ENCODE assay signal across 14 cellular contexts in the genomic region with DNA sequence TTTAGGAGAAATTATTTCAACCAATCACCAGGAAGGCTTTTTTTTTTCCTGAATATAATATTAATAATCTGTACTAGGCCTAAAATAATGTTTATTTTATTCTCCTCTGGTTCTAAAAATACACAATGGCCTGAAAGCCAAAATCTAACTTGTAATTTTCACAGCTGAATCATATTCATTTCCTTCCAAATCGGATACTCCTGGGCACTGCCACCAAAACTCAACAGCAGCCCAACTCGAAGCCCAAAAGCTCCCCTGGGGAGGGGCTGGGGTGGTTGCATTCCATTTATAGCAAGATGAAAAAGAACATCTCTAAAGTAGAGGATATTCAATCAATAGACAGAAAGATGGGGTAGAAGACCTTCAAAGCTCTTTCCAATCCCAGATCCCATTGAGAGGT.
DNase-seq lines count a peak whose midpoint lies in the region; ATAC-seq and TF ChIP-seq lines count a peak whose summit lies in the region.
"Had no signal": no experiment of that assay in that cellular context is flagged by ENCODE, and none has a peak within 500 bp of the region (broad histone marks: within the 10 kb centered on the region; RNA-seq: fewer than 3 reads in every experiment).

No MANE protein-coding gene starts in this region.

- H3K9me3 Mint-ChIP-seq in osteocyte (ENCODE audit: unreplicated experiment), result no peaks in the 10 kb centered on the region
- H3K9me3 Mint-ChIP-seq: CD4-positive, CD25-positive, alpha-beta regulatory T cell; GM23338 had no signal

- H3K36me3 ChIP-seq in SJSA1 (no peaks in the 10 kb centered on the region), aorta (ENCODE audit: control insufficient read depth in 1 of 2, insufficient read depth in 2 of 2, low read length in 1 of 2) (no peaks in the 10 kb centered on the region)
- H3K36me3 ChIP-seq: BLaER1 treated with 17β-estradiol and CSF1 and Interleukin-3, amounts not matched to agents 10 nM and 100 nM had no signal

- DNase-seq in SJSA1 (ENCODE audit: low read depth in 1 of 2, low spot score in 2 of 2) (no peak), coronary artery (ENCODE audit: low spot score) (no peak), osteocyte (ENCODE audit: extremely low spot score, unreplicated experiment) (no peak), aorta (peak in 1 of 2 donors; percentile 58), AG08396 (ENCODE audit: low spot score) (no peak), glomerular visceral epithelial cell (ENCODE audit: extremely low spot score) (no peak), NAMALWA (ENCODE audit: low spot score) (no peak)
- DNase-seq: Calu3; CD4-positive, CD25-positive, alpha-beta regulatory T cell; DMS153; DMS79 treated with DMSO at 0.1 percent for 48 hours; H7 had no signal

- H3K27ac ChIP-seq in SJSA1 (peak overlapping the region; percentile 54; the same call in 1 of the 2 replicates), coronary artery (peak overlapping the region; percentile 44 to 46), aorta (ENCODE audit: low read depth in 1 of 2, low read length in 2 of 2) (no peak overlapping the region)
- H3K27ac ChIP-seq: BLaER1 treated with 17β-estradiol and CSF1 and Interleukin-3, amounts not matched to agents 10 nM and 100 nM had no signal

- no peak overlapping the region for H3K4me3 Mint-ChIP-seq in osteocyte (ENCODE audit: unreplicated experiment)
- H3K4me3 Mint-ChIP-seq: CD4-positive, CD25-positive, alpha-beta regulatory T cell; GM23338 had no signal

- peak; percentile 63 for ATAC-seq in aorta (ENCODE audit: low FRiP score)
- ATAC-seq: GM23338 had no signal

- peak overlapping the region; percentile 63 for H3K27ac Mint-ChIP-seq in osteocyte (ENCODE audit: unreplicated experiment)
- H3K27ac Mint-ChIP-seq: CD4-positive, CD25-positive, alpha-beta regulatory T cell; GM23338 had no signal

- intact Hi-C loops in aorta (cut with DNase I), result loop anchor here in 1 of 2 donors (10.0 kb wide), 1 partner anchor 215 kb away; no protein-coding TSS in a partner anchor

- H3K9me3 ChIP-seq in SJSA1 (replicated peaks) (no peaks in the 10 kb centered on the region), aorta (ENCODE audit: control insufficient read depth, low read length) (no peaks in the 10 kb centered on the region)

- H3K27me3 Mint-ChIP-seq in osteocyte (ENCODE audit: unreplicated experiment), result no peaks in the 10 kb centered on the region

- 3 to 4% methylated on average over 2 of the region's 2 CpGs for WGBS in aorta, 2 donors

- peaks cover 14% of the 10 kb centered on the region for H3K4me1 ChIP-seq in SJSA1 (replicated peaks)
- H3K4me1 ChIP-seq in aorta (ENCODE audit: control insufficient read depth in 1 of 2, insufficient read depth in 2 of 2, low read length in 2 of 2), result peaks cover 0 to 7% of the 10 kb centered on the region in 2 donors

- peaks cover 27% of the 10 kb centered on the region for H3K4me1 Mint-ChIP-seq in osteocyte (ENCODE audit: unreplicated experiment)
- H3K4me1 Mint-ChIP-seq: CD4-positive, CD25-positive, alpha-beta regulatory T cell had no signal

- no peaks in the 10 kb centered on the region for H3K36me3 Mint-ChIP-seq in osteocyte (ENCODE audit: unreplicated experiment)
- H3K36me3 Mint-ChIP-seq: CD4-positive, CD25-positive, alpha-beta regulatory T cell had no signal

- TF ChIP-seq CTCF in coronary artery (IDR thresholded peaks at IDR 0.05) (no peak), osteocyte (IDR thresholded peaks at IDR 0.05) (no peak)

- H3K4me3 ChIP-seq in SJSA1 (no peak overlapping the region), coronary artery (no peak overlapping the region), aorta (ENCODE audit: low read length in 2 of 2) (no peak overlapping the region)
- H3K4me3 ChIP-seq: BLaER1 treated with 17β-estradiol and CSF1 and Interleukin-3, amounts not matched to agents 10 nM and 100 nM; GM23338 had no signal

- H3K27me3 ChIP-seq in SJSA1 (replicated peaks) (no peaks in the 10 kb centered on the region), aorta (ENCODE audit: control insufficient read depth in 1 of 2, insufficient read depth in 2 of 2, low read length in 1 of 2) (no peaks in the 10 kb centered on the region)
- H3K27me3 ChIP-seq: BLaER1 treated with 17β-estradiol and CSF1 and Interleukin-3, amounts not matched to agents 10 nM and 100 nM had no signal

Comparison
In these comparisons a context has a peak if more than half of its experiments do, and no peak if none do; other contexts are left out.
1. H3K27ac ChIP-seq: peak in SJSA1 (single experiment) and coronary artery (2 of 2); none in aorta (0 of 2).